Comparison of ENCODE assay signal across 23 cellular contexts in genomic region chr14:99203080-99203479, GRCh38.
DNase-seq lines count a peak whose midpoint lies in the region; ATAC-seq, FAIRE-seq and TF ChIP-seq lines count a peak whose summit lies in the region.
"Had no signal": no experiment of that assay in that cellular context is flagged by ENCODE, and none has a peak within 500 bp of the region (broad histone marks: within the 10 kb centered on the region; RNA-seq: fewer than 3 reads in every experiment).

No MANE protein-coding gene starts in this region.

- H3K27me3 ChIP-seq in right cardiac atrium (ENCODE audit: control insufficient read depth, insufficient read depth), result no peaks in the 10 kb centered on the region
- H3K27me3 ChIP-seq in H1 (replicated peaks in 1 of 4; ENCODE audit: control insufficient read depth in 3 of 4, extremely low read depth in 1 of 4, insufficient read depth in 3 of 4, low read length in 3 of 4), result no peaks in the 10 kb centered on the region
- H3K27me3 ChIP-seq: brain microvascular endothelial cell, ovary, sigmoid colon, SJSA1 had no signal

- H3K4me3 Mint-ChIP-seq in activated CD8-positive, alpha-beta T cell treated with anti-CD3 and anti-CD28 coated beads for 36 hours, result peak overlapping the region; percentile 58
- no peak overlapping the region for H3K4me3 Mint-ChIP-seq in type B pancreatic cell

- no peak overlapping the region for H4K8ac ChIP-seq in H1 (ENCODE audit: extremely low read depth, insufficient read depth, low read length)

- H3K4me1 Mint-ChIP-seq in activated CD8-positive, alpha-beta T cell treated with anti-CD3 and anti-CD28 coated beads for 36 hours (ENCODE audit: low read depth), result peaks cover 100% of the 10 kb centered on the region
- peaks cover 23% of the 10 kb centered on the region for H3K4me1 Mint-ChIP-seq in type B pancreatic cell (ENCODE audit: unreplicated experiment)

- H3K27me3 Mint-ChIP-seq in activated CD8-positive, alpha-beta T cell treated with anti-CD3 and anti-CD28 coated beads for 36 hours, result no peaks in the 10 kb centered on the region
- H3K27me3 Mint-ChIP-seq in type B pancreatic cell, result no peaks in the 10 kb centered on the region

- no peak overlapping the region for H3K14ac ChIP-seq in H1 (ENCODE audit: insufficient read length)

- no peak overlapping the region for H3K4me3 ChIP-seq in right cardiac atrium (ENCODE audit: low read length)
- no peak overlapping the region for H3K4me3 ChIP-seq in H1 (ENCODE audit: extremely low read depth in 1 of 4, insufficient read depth in 2 of 4, low read depth in 3 of 4, low read length in 4 of 4)
- H3K4me3 ChIP-seq: ovary, sigmoid colon, SJSA1 had no signal

- H3K9me3 ChIP-seq in right cardiac atrium (ENCODE audit: control insufficient read depth, low read length) (no peaks in the 10 kb centered on the region), H1 (ENCODE audit: insufficient read depth in 2 of 2, low read depth in 1 of 2, low read length in 1 of 2) (no peaks in the 10 kb centered on the region)
- H3K9me3 ChIP-seq: ovary, sigmoid colon, SJSA1 had no signal

- no peak for TF ChIP-seq POLR2A in H1 (IDR thresholded peaks at IDR 0.05; ENCODE audit: control extremely low read depth in 1 of 2, low read depth in 2 of 2, low read length in 2 of 2)

- no peak for FAIRE-seq in H1 (lab: Jason Lieb, UNC)
- FAIRE-seq: H54, TTC549 had no signal

- H3K23me2 ChIP-seq in H1 (ENCODE audit: low read depth, low read length), result no peaks in the 10 kb centered on the region

- no peak overlapping the region for H3K4ac ChIP-seq in H1 (replicated peaks; ENCODE audit: insufficient read length, low read depth, low read length)

- H4K5ac ChIP-seq in H1 (ENCODE audit: insufficient read length, low read depth, low read length), result no peak overlapping the region

- H3K79me1 ChIP-seq in H1 (ENCODE audit: low read depth, low read length), result peaks cover 4% of the 10 kb centered on the region

- CTCF ChIA-PET in activated CD8-positive, alpha-beta T cell treated with anti-CD3 and anti-CD28 coated beads for 36 hours (lab: Charles Lee), result interaction anchor here (0.7 to 4.1 kb wide), 9 partner anchors 10 to 72 kb away, joined by 3 to 18 read pairs (median 3); partner anchors contain the start of gene BCL11B
- CTCF ChIA-PET in H1 (lab: Charles Lee; ENCODE audit: partially characterized antibody), result interaction anchor here (0.9 to 4.3 kb wide), 12 partner anchors 12 to 290 kb away, joined by 3 to 19 read pairs (median 6); no protein-coding TSS in a partner anchor

- no peak overlapping the region for H2BK15ac ChIP-seq in H1 (ENCODE audit: low read length)

- H4K20me1 ChIP-seq in H1 (replicated peaks in 1 of 2; ENCODE audit: control insufficient read depth in 1 of 2, insufficient read depth in 2 of 2, low read length in 2 of 2), result peaks cover 1 to 3% of the 10 kb centered on the region in 2 experiments

- no peak overlapping the region for H2AFZ ChIP-seq in H1 (ENCODE audit: low read length)

- no peak overlapping the region for H3K9ac ChIP-seq in H1 (replicated peaks in 1 of 4; ENCODE audit: extremely low read depth in 1 of 4, low read depth in 3 of 4, low read length in 3 of 4)

- H3K27ac ChIP-seq in right cardiac atrium (ENCODE audit: low read length) (no peak overlapping the region), H1 (ENCODE audit: low read depth, low read length) (no peak overlapping the region)
- H3K27ac ChIP-seq: brain microvascular endothelial cell, ovary, sigmoid colon, SJSA1 had no signal

- 85% methylated on average over 6 of the region's 6 CpGs for WGBS in right cardiac atrium
- WGBS in H1 (ENCODE audit: extremely low coverage in 1 of 2, insufficient coverage in 1 of 2, insufficient read length in 1 of 2, insufficient replicate concordance in 2 of 2, low coverage in 1 of 2, low lambda C conversion rate in 2 of 2, missing lambda C conversion rate in 1 of 2), 2 experiments, result 90% methylated on average over 6 of the region's 6 CpGs; no CpG with 5 or more reads in 1 of the 2 experiments

- H2BK120ac ChIP-seq in H1 (replicated peaks; ENCODE audit: low read depth, low read length), result no peak overlapping the region

- H3K36me3 Mint-ChIP-seq in activated CD8-positive, alpha-beta T cell treated with anti-CD3 and anti-CD28 coated beads for 36 hours (ENCODE audit: low read depth), result peaks cover 61% of the 10 kb centered on the region
- peaks cover 10% of the 10 kb centered on the region for H3K36me3 Mint-ChIP-seq in type B pancreatic cell

- no peak for ATAC-seq in Right ventricle myocardium inferior
- no peak for ATAC-seq in right cardiac atrium
- peak; percentile 37 for ATAC-seq in activated CD8-positive, alpha-beta T cell treated with anti-CD3 and anti-CD28 coated beads for 36 hours
- ATAC-seq: left lobe of liver had no signal

- no peak overlapping the region for H2BK12ac ChIP-seq in H1 (ENCODE audit: low read depth, low read length)

- H3K23ac ChIP-seq in H1 (ENCODE audit: insufficient read length), result no peak overlapping the region

- H3K4me1 ChIP-seq in right cardiac atrium (ENCODE audit: control insufficient read depth, insufficient read depth, low read length) (no peaks in the 10 kb centered on the region), H1 (replicated peaks in 1 of 4; ENCODE audit: control insufficient read depth in 3 of 4, insufficient read depth in 4 of 4, low read length in 3 of 4) (peaks cover 0 to 8% (median under 1%) of the 10 kb centered on the region in 4 experiments; a peak in 1 of 7 replicates)
- H3K4me1 ChIP-seq: sigmoid colon had no signal

- DNase-seq in Right ventricle myocardium inferior (ENCODE audit: missing footprints) (peak; percentile 20), right cardiac atrium (no peak), H1 (ENCODE audit: low read depth in 1 of 2, low spot score in 2 of 2) (no peak), type B pancreatic cell (ENCODE audit: extremely low spot score, unreplicated experiment) (no peak), COR-L47 (lab: John Stamatoyannopoulos, UW) (no peak), islet precursor cell (no peak), GM13977 (ENCODE audit: low spot score) (no peak)
- DNase-seq in activated CD8-positive, alpha-beta T cell treated with anti-CD3 and anti-CD28 coated beads for 36 hours, result peak; percentile 50
- DNase-seq: activated CD4-positive, alpha-beta T cell treated with anti-CD3 and anti-CD28 coated beads, Interleukin-2, amount 50 U/mL, for 4 hours; brain microvascular endothelial cell; Calu3; dermis blood vessel endothelial cell; EL; erythroblast; NCI-H1436 treated with DMSO at 0.1 percent for 48 hours; NCI-H774; ovary; sigmoid colon; stimulated activated CD4-positive, alpha-beta T cell treated with anti-CD3 and anti-CD28 coated beads, Interleukin-1b, Interleukin-23, amount 100 ng/mL, for 48 hours had no signal

- TF ChIP-seq EP300 in H1 (IDR thresholded peaks at IDR 0.05; ENCODE audit: borderline replicate concordance in 1 of 2, low read depth in 2 of 2, low read length in 2 of 2), result no peak

- no peaks in the 10 kb centered on the region for H3K9me3 Mint-ChIP-seq in activated CD8-positive, alpha-beta T cell treated with anti-CD3 and anti-CD28 coated beads for 36 hours
- H3K9me3 Mint-ChIP-seq in type B pancreatic cell, result no peaks in the 10 kb centered on the region

- TF ChIP-seq CTCF in activated CD8-positive, alpha-beta T cell treated with anti-CD3 and anti-CD28 coated beads for 36 hours (IDR thresholded peaks at IDR 0.05), result no peak
- TF ChIP-seq CTCF in H1 (IDR thresholded peaks at IDR 0.05; ENCODE audit: control extremely low read depth in 1 of 3, insufficient read depth in 1 of 3, low read depth in 1 of 3, low read length in 3 of 3), result peak in 1 of 3 experiments; percentile 4; a peak in 1 of 4 replicates
- TF ChIP-seq CTCF in type B pancreatic cell (conservative IDR thresholded peaks at IDR 0.05), result no peak
- TF ChIP-seq CTCF in GM13977 (IDR thresholded peaks at IDR 0.05; ENCODE audit: extremely low read depth, insufficient read depth, missing control alignments), result no peak

- POLR2A ChIA-PET in activated CD8-positive, alpha-beta T cell treated with anti-CD3 and anti-CD28 coated beads for 36 hours (lab: Charles Lee), result interaction anchor here (0.6 to 5.8 kb wide), 12 partner anchors 8 to 69 kb away, joined by 3 to 59 read pairs (median 4); partner anchors contain the start of gene BCL11B
- POLR2A ChIA-PET in H1 (lab: Charles Lee; ENCODE audit: partially characterized antibody), result no interaction called here

- peaks cover 0 to 9% of the 10 kb centered on the region in 2 experiments; a peak in 1 of 4 replicates for H3K79me2 ChIP-seq in H1 (ENCODE audit: control insufficient read depth in 1 of 2, insufficient read depth in 2 of 2, low read length in 2 of 2)

- no peak overlapping the region for H2BK20ac ChIP-seq in H1 (ENCODE audit: low read length)

- H3K27ac Mint-ChIP-seq in activated CD8-positive, alpha-beta T cell treated with anti-CD3 and anti-CD28 coated beads for 36 hours, result peak overlapping the region; percentile 98
- H3K27ac Mint-ChIP-seq in type B pancreatic cell, result peak overlapping the region; percentile 69

- no peak overlapping the region for H2BK5ac ChIP-seq in H1 (ENCODE audit: low read depth, low read length)

- no peak overlapping the region for H3K18ac ChIP-seq in H1 (ENCODE audit: extremely low read depth, low read length)

- H2AK5ac ChIP-seq in H1 (ENCODE audit: low read depth, low read length), result no peak overlapping the region

- in situ Hi-C loops in GM13977 (cut with MboI; ENCODE audit: low pct_unique_long_range_greater_than_20kb, low sequenced_read_pairs, unreplicated experiment), result no loop called here

- H4K91ac ChIP-seq in H1 (replicated peaks; ENCODE audit: insufficient read length, low read length), result no peak overlapping the region

- TF ChIP-seq RAD21 in H1 (IDR thresholded peaks at IDR 0.05 in 1 of 2, conservative IDR thresholded peaks at IDR 0.05 in 1 of 2; ENCODE audit: low read depth in 2 of 2, low read length in 2 of 2), result peak; percentile 11 to 16; a peak in 1 of 4 replicates

- H3K56ac ChIP-seq in H1 (replicated peaks; ENCODE audit: insufficient read length, low read depth, low read length), result no peak overlapping the region

- no peak overlapping the region for H3K4me2 ChIP-seq in H1 (ENCODE audit: insufficient read depth in 1 of 2, low read depth in 2 of 2, low read length in 2 of 2)

- H3K36me3 ChIP-seq in H1 (ENCODE audit: control insufficient read depth in 2 of 4, insufficient read depth in 4 of 4, low read length in 3 of 4), result peaks cover 0 to 2% (median 0%) of the 10 kb centered on the region in 4 experiments; a peak in 1 of 8 replicates
- H3K36me3 ChIP-seq: brain microvascular endothelial cell, ovary, sigmoid colon, SJSA1 had no signal

- intact Hi-C loops in Right ventricle myocardium inferior (cut with DNase I), result no loop called here
- intact Hi-C loops in right cardiac atrium (cut with DNase I), result no loop called here
- intact Hi-C loops in activated CD8-positive, alpha-beta T cell treated with anti-CD3 and anti-CD28 coated beads for 36 hours (cut with micrococcal nuclease), result no loop called here

TF ChIP-seq in H1, 55 proteins besides CTCF, POLR2A, EP300 and RAD21 (continues in another document):
- TF ChIP-seq TCF12 (IDR thresholded peaks at IDR 0.05; ENCODE audit: low read depth, low read length) (no peak), E2F6 (IDR thresholded peaks at IDR 0.05) (no peak)

Comparison
In these comparisons a context has a peak if more than half of its experiments do, and no peak if none do; other contexts are left out.
1. DNase-seq: peak in Right ventricle myocardium inferior (single experiment) and activated CD8-positive, alpha-beta T cell treated with anti-CD3 and anti-CD28 coated beads for 36 hours (single experiment); none in right cardiac atrium (0 of 3), H1 (0 of 2), type B pancreatic cell (single experiment), COR-L47 (single experiment), islet precursor cell (single experiment) and GM13977 (single experiment).